8 cellular contexts compared by ENCODE assay signal in genomic region chr13:30673669-30674521, GRCh38. TPM values are rescaled to one million over a fixed set of nuclear protein-coding genes. Genes with fewer than 3 reads are reported as not detected.
DNase-seq lines count a peak whose midpoint lies in the region; ATAC-seq and TF ChIP-seq lines count a peak whose summit lies in the region.

No MANE protein-coding gene starts in this region.

- peak; percentile 79 for DNase-seq in DMS79 treated with DMSO at 0.1 percent for 48 hours (lab: John Stamatoyannopoulos, UW)
- peak; percentile 84 for DNase-seq in RPMI7951 (ENCODE audit: low read depth)
- peak; percentile 81 for DNase-seq in fibroblast of peridontal ligament (ENCODE audit: extremely low read depth)
- DNase-seq in natural killer cell treated with Interleukin-12 subunit alpha and Interleukin-12 subunit beta and Interleukin-15 and Interleukin-18, amount 100 ng/mL, for 72 hours (ENCODE audit: low spot score): peak; percentile 95
- peak; percentile 91 for DNase-seq in stimulated activated naive CD8-positive, alpha-beta T cell treated with anti-CD3 and anti-CD28 coated beads, Interleukin-15, Interleukin-2, amounts not matched to agents 100 U/mL and 50 U/mL, for 24 hours

- H3K27ac ChIP-seq in KMS-11: no peak overlapping the region

- no peaks in the 10 kb centered on the region for H3K9me3 Mint-ChIP-seq in activated T-helper 17 cell treated with anti-CD3 and anti-CD28 coated beads, Interleukin-2, amount 50 U/mL, for 72 hours
- H3K9me3 Mint-ChIP-seq in natural killer cell treated with Interleukin-12 subunit alpha and Interleukin-12 subunit beta and Interleukin-15 and Interleukin-18, amount 100 ng/mL, for 72 hours: no peaks in the 10 kb centered on the region

- peak; percentile 90 for ATAC-seq in GM21786 (IDR thresholded peaks at IDR 0.05; ENCODE audit: unreplicated experiment)
- peak; percentile 94 for ATAC-seq in activated T-helper 17 cell treated with anti-CD3 and anti-CD28 coated beads, Interleukin-2, amount 50 U/mL, for 72 hours (replicated peaks)
- peak; percentile 98 to 99 for ATAC-seq in natural killer cell treated with Interleukin-12 subunit alpha and Interleukin-12 subunit beta and Interleukin-15 and Interleukin-18, amount 100 ng/mL, for 72 hours
- ATAC-seq in stimulated activated naive CD8-positive, alpha-beta T cell treated with anti-CD3 and anti-CD28 coated beads, Interleukin-15, Interleukin-2, amounts not matched to agents 100 U/mL and 50 U/mL, for 24 hours: peak; percentile 95

- H3K4me3 Mint-ChIP-seq in activated T-helper 17 cell treated with anti-CD3 and anti-CD28 coated beads, Interleukin-2, amount 50 U/mL, for 72 hours: peak overlapping the region; percentile 71
- H3K4me3 Mint-ChIP-seq in natural killer cell treated with Interleukin-12 subunit alpha and Interleukin-12 subunit beta and Interleukin-15 and Interleukin-18, amount 100 ng/mL, for 72 hours: peak overlapping the region; percentile 70

- H3K36me3 ChIP-seq in KMS-11 (ENCODE audit: insufficient read depth): no peaks in the 10 kb centered on the region

- no peaks in the 10 kb centered on the region for H3K79me2 ChIP-seq in KMS-11 (ENCODE audit: insufficient read depth, low read depth)

- H3K4me3 ChIP-seq in KMS-11 (IDR thresholded peaks at IDR 0.05; ENCODE audit: insufficient read depth, low read depth, low read length): no peak overlapping the region

- peak overlapping the region; percentile 44 for H2AFZ ChIP-seq in KMS-11 (ENCODE audit: low read depth)

- no peaks in the 10 kb centered on the region for H3K4me1 Mint-ChIP-seq in activated T-helper 17 cell treated with anti-CD3 and anti-CD28 coated beads, Interleukin-2, amount 50 U/mL, for 72 hours
- H3K4me1 Mint-ChIP-seq in natural killer cell treated with Interleukin-12 subunit alpha and Interleukin-12 subunit beta and Interleukin-15 and Interleukin-18, amount 100 ng/mL, for 72 hours (ENCODE audit: low read depth in 2 of 2): peaks cover 20 to 28% of the 10 kb centered on the region in 2 donors

- H3K36me3 Mint-ChIP-seq in activated T-helper 17 cell treated with anti-CD3 and anti-CD28 coated beads, Interleukin-2, amount 50 U/mL, for 72 hours (ENCODE audit: low read depth): peaks cover 7% of the 10 kb centered on the region
- H3K36me3 Mint-ChIP-seq in natural killer cell treated with Interleukin-12 subunit alpha and Interleukin-12 subunit beta and Interleukin-15 and Interleukin-18, amount 100 ng/mL, for 72 hours: no peaks in the 10 kb centered on the region

- peak overlapping the region; percentile 90 for H3K27ac Mint-ChIP-seq in activated T-helper 17 cell treated with anti-CD3 and anti-CD28 coated beads, Interleukin-2, amount 50 U/mL, for 72 hours
- peak overlapping the region; percentile 81 to 90 for H3K27ac Mint-ChIP-seq in natural killer cell treated with Interleukin-12 subunit alpha and Interleukin-12 subunit beta and Interleukin-15 and Interleukin-18, amount 100 ng/mL, for 72 hours

- no peak overlapping the region for H3K4me2 ChIP-seq in KMS-11

- H4K20me1 ChIP-seq in KMS-11 (ENCODE audit: insufficient read depth): no peaks in the 10 kb centered on the region

- no peak overlapping the region for H3K9ac ChIP-seq in KMS-11

- no peaks in the 10 kb centered on the region for H3K27me3 ChIP-seq in KMS-11 (ENCODE audit: insufficient read depth, low read depth)

- H3K27me3 Mint-ChIP-seq in activated T-helper 17 cell treated with anti-CD3 and anti-CD28 coated beads, Interleukin-2, amount 50 U/mL, for 72 hours: no peaks in the 10 kb centered on the region
- H3K27me3 Mint-ChIP-seq in natural killer cell treated with Interleukin-12 subunit alpha and Interleukin-12 subunit beta and Interleukin-15 and Interleukin-18, amount 100 ng/mL, for 72 hours: peaks cover 0 to 3% of the 10 kb centered on the region in 2 donors

- H3K4me1 ChIP-seq in KMS-11 (ENCODE audit: low read depth, poor library complexity, severe bottlenecking): no peaks in the 10 kb centered on the region

- TF ChIP-seq CTCF in KMS-11 (conservative IDR thresholded peaks at IDR 0.05; ENCODE audit: low read depth, low read length): no peak

RNA-seq across cellular contexts. Expression of gene USPL1, which starts 56.2 kb away (rescaled TPM):
- 18.3 and 20.1 TPM in 2 replicates for total RNA-seq in RPMI7951 (2014; rRNA removed; shearing (Covaris generic))
- total RNA-seq in activated T-helper 17 cell treated with anti-CD3 and anti-CD28 coated beads, Interleukin-2, amount 50 U/mL, for 72 hours: 10 to 100 TPM; 17.3 to 18.6 TPM
- total RNA-seq in natural killer cell treated with Interleukin-12 subunit alpha and Interleukin-12 subunit beta and Interleukin-15 and Interleukin-18, amount 100 ng/mL, for 72 hours: 10 to 100 TPM; 18.6 to 25.6 TPM
